ENCODE assay signal across 8 cellular contexts in genomic region chr18:54127759-54128378, GRCh38.
DNase-seq lines count a peak whose midpoint lies in the region; ATAC-seq and TF ChIP-seq lines count a peak whose summit lies in the region.

No MANE protein-coding gene starts in this region.

- ATAC-seq in GM19455 (IDR thresholded peaks at IDR 0.05; ENCODE audit: unreplicated experiment) (peak; percentile 55), HG03439 (IDR thresholded peaks at IDR 0.05; ENCODE audit: unreplicated experiment) (peak; percentile 75), lower lobe of right lung (peak; percentile 64 to 66)

- no peaks in the 10 kb centered on the region for H3K36me3 ChIP-seq in lower lobe of right lung

- DNase-seq in ELR (ENCODE audit: low read depth) (peak; percentile 66), NCI-H82 (lab: John Stamatoyannopoulos, UW) (peak; percentile 80), cerebellum (ENCODE audit: low spot score) (peak; percentile 6), lower lobe of right lung (no peak), ureter (ENCODE audit: low spot score) (no peak), NCI-H2029 treated with DMSO at 0.1 percent for 48 hours (lab: John Stamatoyannopoulos, UW) (no peak)

- intact Hi-C loops in lower lobe of right lung (cut with DNase I), result no loop called here

- H3K4me1 ChIP-seq in lower lobe of right lung, result no peaks in the 10 kb centered on the region

- no peaks in the 10 kb centered on the region for H3K9me3 ChIP-seq in lower lobe of right lung

- TF ChIP-seq CTCF in lower lobe of right lung (IDR thresholded peaks at IDR 0.05), result peak; percentile 52

- H3K4me3 ChIP-seq in lower lobe of right lung, result no peak overlapping the region

- no peaks in the 10 kb centered on the region for H3K27me3 ChIP-seq in lower lobe of right lung (ENCODE audit: low read depth)

- H3K27ac ChIP-seq in lower lobe of right lung, result no peak overlapping the region

Comparison
In these comparisons a context has a peak if more than half of its experiments do, and no peak if none do; other contexts are left out.
1. DNase-seq: peak in ELR (single experiment), NCI-H82 (single experiment) and cerebellum (single experiment); none in lower lobe of right lung (single experiment), ureter (single experiment) and NCI-H2029 treated with DMSO at 0.1 percent for 48 hours (single experiment).
2. Peak in every context shown above with its lines, with median percentiles within 50 percentile points of each other: ATAC-seq.